9 cellular contexts compared by ENCODE assay signal in genomic region chr11:75826463-75827220, GRCh38. TPM values are rescaled to one million over a fixed set of nuclear protein-coding genes. Genes with fewer than 3 reads are reported as not detected.
DNase-seq lines count a peak whose midpoint lies in the region; ATAC-seq and TF ChIP-seq lines count a peak whose summit lies in the region.
"Had no signal": no experiment of that assay in that cellular context is flagged by ENCODE, and none has a peak within 500 bp of the region (broad histone marks: within the 10 kb centered on the region; RNA-seq: fewer than 3 reads in every experiment).

No MANE protein-coding gene starts in this region.

- H3K4me1 ChIP-seq in Karpas-422 (ENCODE audit: low read length), result peaks cover 52% of the 10 kb centered on the region
- peaks cover 4% of the 10 kb centered on the region for H3K4me1 ChIP-seq in mesodermal cell (ENCODE audit: control insufficient read depth, insufficient read depth, low read length, poor library complexity, severe bottlenecking)
- peaks cover 27 to 42% of the 10 kb centered on the region in 2 donors for H3K4me1 ChIP-seq in thoracic aorta (ENCODE audit: control insufficient read depth in 1 of 2, low read depth in 2 of 2)

- H3K27me3 ChIP-seq in Karpas-422 (ENCODE audit: low read length) (no peaks in the 10 kb centered on the region), dorsolateral prefrontal cortex (no peaks in the 10 kb centered on the region), thoracic aorta (replicated peaks; ENCODE audit: insufficient read depth) (no peaks in the 10 kb centered on the region)

- no peak overlapping the region for H3K9ac ChIP-seq in Karpas-422 (ENCODE audit: low read length)

- H3K4me2 ChIP-seq in Karpas-422 (ENCODE audit: low read depth, low read length, poor library complexity, severe bottlenecking), result no peak overlapping the region

- intact Hi-C loops in dorsolateral prefrontal cortex (cut with DNase I), result no loop called here

- WGBS in mesodermal cell (ENCODE audit: insufficient coverage in 2 of 2), 2 experiments, result 90 to 100% methylated on average over 1 of the region's 4 CpGs

- DNase-seq in Karpas-422, result no peak
- DNase-seq in dorsolateral prefrontal cortex, result no peak
- DNase-seq in thoracic aorta (ENCODE audit: low spot score), result no peak
- DNase-seq in activated CD4-positive, alpha-beta T cell treated with anti-CD3 and anti-CD28 coated beads for 1 hour, result no peak
- no peak for DNase-seq in HuH-7.5 (ENCODE audit: low spot score)
- DNase-seq: NCI-H345 had no signal

- H3K9me3 ChIP-seq in Karpas-422 (ENCODE audit: low read length) (no peaks in the 10 kb centered on the region), mesodermal cell (ENCODE audit: control insufficient read depth, low read length) (no peaks in the 10 kb centered on the region), thoracic aorta (no peaks in the 10 kb centered on the region)

- peaks cover 35% of the 10 kb centered on the region; the same call in 1 of the 2 replicates for H3K36me3 ChIP-seq in Karpas-422 (ENCODE audit: insufficient read depth, low read length)
- H3K36me3 ChIP-seq in mesodermal cell (ENCODE audit: control insufficient read depth, insufficient read depth, low read length), result peaks cover 5% of the 10 kb centered on the region
- no peaks in the 10 kb centered on the region for H3K36me3 ChIP-seq in thoracic aorta

- no peak overlapping the region for H3K4me3 ChIP-seq in Karpas-422 (ENCODE audit: low read length)
- no peak overlapping the region for H3K4me3 ChIP-seq in dorsolateral prefrontal cortex
- no peak overlapping the region for H3K4me3 ChIP-seq in mesodermal cell (ENCODE audit: extremely low read depth, insufficient read depth, low read length, poor library complexity, severe bottlenecking)
- peak overlapping the region; percentile 64 for H3K4me3 ChIP-seq in thoracic aorta

- no peak overlapping the region for H2AFZ ChIP-seq in Karpas-422 (ENCODE audit: low read length)

- H3K27ac ChIP-seq in Karpas-422 (ENCODE audit: low read length) (peak overlapping the region; percentile 60), dorsolateral prefrontal cortex (peak overlapping the region in 39 of 59 donors; percentile 2 to 72 (median 46)), mesodermal cell (ENCODE audit: low read depth, low read length, severe bottlenecking) (peak overlapping the region; percentile 0), thoracic aorta (peak overlapping the region; percentile 73 to 89)

- ATAC-seq in thoracic aorta (ENCODE audit: insufficient number of reproducible peaks, low FRiP score, low read depth) (peak; percentile 81), GM18861 (IDR thresholded peaks at IDR 0.05; ENCODE audit: unreplicated experiment) (no peak), GM21619 (IDR thresholded peaks at IDR 0.05; ENCODE audit: unreplicated experiment) (no peak)

- peaks cover 94% of the 10 kb centered on the region for H3K79me2 ChIP-seq in Karpas-422 (ENCODE audit: low read length)

- H4K20me1 ChIP-seq in Karpas-422 (ENCODE audit: insufficient read depth, low read depth, low read length), result peaks cover 8% of the 10 kb centered on the region

- H3K9me2 ChIP-seq in Karpas-422 (replicated peaks; ENCODE audit: insufficient read depth, low read length), result no peaks in the 10 kb centered on the region

- no peak for TF ChIP-seq CTCF in dorsolateral prefrontal cortex (IDR thresholded peaks at IDR 0.05 in 54 of 56, conservative IDR thresholded peaks at IDR 0.05 in 2 of 56; ENCODE audit: low read depth in 1 of 56, partially characterized antibody in 56 of 56)
- no peak for TF ChIP-seq CTCF in thoracic aorta (IDR thresholded peaks at IDR 0.05)

RNA-seq across cellular contexts. Expression of gene UVRAG, which starts 11.6 kb away (rescaled TPM):
- total RNA-seq in Karpas-422 (2014; rRNA removed; shearing (Covaris generic); ENCODE audit: low replicate concordance), result 35.4 and 52.7 TPM in 2 replicates
- total RNA-seq in dorsolateral prefrontal cortex (10 to 100 TPM; 29.8 to 76.8 (median 44.7) TPM), thoracic aorta (10 to 100 TPM; 20.4 to 27.7 TPM)
- 17.4 TPM for polyA plus RNA-seq in mesodermal cell (2013, experiment 1 of 2)
- 15.9 TPM for polyA plus RNA-seq in mesodermal cell (2013, experiment 2 of 2)

RNA-seq across cellular contexts. Expression of gene DGAT2, which starts 58.1 kb away (rescaled TPM):
- 1.9 and 3.7 TPM in 2 replicates for total RNA-seq in Karpas-422 (2014; rRNA removed; shearing (Covaris generic); ENCODE audit: low replicate concordance)
- 10 to 100 TPM in 53 of 120 experiments, 1 to 10 TPM in 67; 4.8 to 16.5 (median 9.7) TPM for total RNA-seq in dorsolateral prefrontal cortex
- polyA plus RNA-seq in mesodermal cell (2013, experiment 1 of 2), result 0.92 TPM
- polyA plus RNA-seq in mesodermal cell (2013, experiment 2 of 2), result 0.76 TPM
- 1 to 10 TPM; 2.3 to 3.4 TPM for total RNA-seq in thoracic aorta

Comparison
In these comparisons a context has a peak if more than half of its experiments do, and no peak if none do; other contexts are left out.
1. H3K27ac ChIP-seq: peak in every context shown above with its lines; median percentile 81 in thoracic aorta; 60 in Karpas-422; 46 in dorsolateral prefrontal cortex; 0 in mesodermal cell.